8 cellular contexts compared by ENCODE assay signal in the genomic region with DNA sequence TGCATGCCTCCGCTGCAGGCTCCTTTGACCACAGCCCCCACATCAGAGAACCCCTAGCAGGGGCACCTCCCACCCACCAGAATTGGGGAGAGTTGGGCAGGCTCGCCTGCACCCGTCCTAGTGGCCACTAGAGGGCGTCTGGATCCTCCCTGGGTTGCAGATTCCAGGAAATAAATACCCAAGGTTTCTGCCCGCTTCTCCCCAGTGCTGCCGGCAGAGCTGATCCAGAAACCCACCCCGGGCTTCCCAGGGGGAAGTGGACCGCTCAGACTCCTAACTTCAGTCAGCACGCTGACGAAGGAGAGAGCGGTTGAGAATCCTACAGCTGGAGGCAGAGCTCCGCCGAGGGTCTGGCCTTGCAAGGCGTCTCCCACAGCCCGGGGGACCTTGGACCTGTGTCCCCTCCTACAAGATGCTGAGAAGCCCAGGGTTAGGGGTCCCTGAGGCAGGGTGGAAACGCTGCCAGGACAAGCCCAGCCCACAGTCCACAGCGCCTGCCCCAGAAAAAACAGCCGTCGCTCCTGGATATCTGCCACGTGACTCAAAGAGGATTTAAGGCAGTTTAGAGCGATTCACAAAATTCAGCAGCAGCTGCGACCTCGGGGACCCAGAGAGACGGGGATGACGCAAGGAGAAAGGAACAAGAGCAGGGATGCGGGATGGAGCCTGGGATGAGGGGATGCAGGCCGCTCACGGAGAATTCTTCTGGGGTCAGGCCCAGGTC. TPM values are rescaled to one million over a fixed set of nuclear protein-coding genes. Genes with fewer than 3 reads are reported as not detected.
DNase-seq lines count a peak whose midpoint lies in the region; ATAC-seq and TF ChIP-seq lines count a peak whose summit lies in the region.

No MANE protein-coding gene starts in this region.

- peak overlapping the region; percentile 57; the same call in 1 of the 2 replicates for H3K4me2 ChIP-seq in PC-3 (ENCODE audit: low read length)
- peak overlapping the region; percentile 84 for H3K4me2 ChIP-seq in neural progenitor cell

- H3K27me3 ChIP-seq in PC-3 (ENCODE audit: low read length) (peaks cover 42% of the 10 kb centered on the region), neural progenitor cell (peaks cover 86% of the 10 kb centered on the region), stomach (peaks cover 10 to 81% (median 15%) of the 10 kb centered on the region in 3 donors)

- H3K4me1 ChIP-seq in PC-3 (ENCODE audit: insufficient read depth, low read length): no peaks in the 10 kb centered on the region
- peaks cover 4% of the 10 kb centered on the region for H3K4me1 ChIP-seq in neural progenitor cell
- peaks cover 5 to 16% (median 8%) of the 10 kb centered on the region in 4 donors for H3K4me1 ChIP-seq in stomach

- H3K36me3 ChIP-seq in PC-3 (ENCODE audit: low read depth, low read length): no peaks in the 10 kb centered on the region
- no peaks in the 10 kb centered on the region for H3K36me3 ChIP-seq in neural progenitor cell
- no peaks in the 10 kb centered on the region for H3K36me3 ChIP-seq in stomach

- H3K36me3 Mint-ChIP-seq in neural progenitor cell: no peaks in the 10 kb centered on the region

- H3K79me2 ChIP-seq in PC-3 (ENCODE audit: low read length): no peaks in the 10 kb centered on the region
- H3K79me2 ChIP-seq in neural progenitor cell (ENCODE audit: low read depth): no peaks in the 10 kb centered on the region

- TF ChIP-seq POLR2A in stomach (IDR thresholded peaks at IDR 0.05): no peak

- peak overlapping the region; percentile 76 for H3K4me3 Mint-ChIP-seq in neural progenitor cell

- no peak overlapping the region for H3K4me3 ChIP-seq in PC-3 (ENCODE audit: low read length)
- peak overlapping the region; percentile 52 for H3K4me3 ChIP-seq in neural progenitor cell
- H3K4me3 ChIP-seq in stomach: peak overlapping the region; percentile 28 to 48 (median 35)

- H3K9me3 ChIP-seq in PC-3 (ENCODE audit: low read length) (no peaks in the 10 kb centered on the region), neural progenitor cell (ENCODE audit: low read depth) (no peaks in the 10 kb centered on the region), stomach (no peaks in the 10 kb centered on the region)

- TF ChIP-seq EP300 in stomach (IDR thresholded peaks at IDR 0.05): no peak

- no peak overlapping the region for H2AFZ ChIP-seq in PC-3 (ENCODE audit: low read length)
- H2AFZ ChIP-seq in neural progenitor cell (replicated peaks): peak overlapping the region; percentile 100

- POLR2A ChIA-PET in PC-3 (lab: Charles Lee; ENCODE audit: unreplicated experiment): no interaction called here

- H3K9me2 ChIP-seq in PC-3 (replicated peaks; ENCODE audit: low read length): no peaks in the 10 kb centered on the region

- WGBS in stomach, 5 donors: 6 to 9% (median 7%) methylated on average over 28 of the region's 28 CpGs

- CTCF ChIA-PET in PC-3 (lab: Charles Lee): interaction anchor here (0.6 to 0.7 kb wide), 2 partner anchors 211 to 553 kb away, joined by 3 read pairs; no protein-coding TSS in a partner anchor

- H3K27ac Mint-ChIP-seq in neural progenitor cell: no peak overlapping the region

- peaks cover 8% of the 10 kb centered on the region for H3K4me1 Mint-ChIP-seq in neural progenitor cell

- no peak overlapping the region for H3K27ac ChIP-seq in PC-3 (ENCODE audit: low read length)
- no peak overlapping the region for H3K27ac ChIP-seq in neural progenitor cell
- H3K27ac ChIP-seq in stomach: peak overlapping the region; percentile 53 to 80 (median 67)

- peak; percentile 95 for TF ChIP-seq CTCF in PC-3 (conservative IDR thresholded peaks at IDR 0.05; ENCODE audit: low read depth, low read length)
- peak; percentile 98 for TF ChIP-seq CTCF in neural progenitor cell (IDR thresholded peaks at IDR 0.05)
- TF ChIP-seq CTCF in stomach (IDR thresholded peaks at IDR 0.05): peak in 5 of 7 experiments; percentile 43 to 95 (median 92)

- H3K9me3 Mint-ChIP-seq in neural progenitor cell: peaks cover 3% of the 10 kb centered on the region

- H3K27me3 Mint-ChIP-seq in neural progenitor cell (ENCODE audit: insufficient read depth, low read depth): peaks cover 37% of the 10 kb centered on the region

- intact Hi-C loops in PC-3 (cut with micrococcal nuclease) (no loop called here), stomach (cut with DNase I; ENCODE audit: low total_unique reads) (loop anchor here (10.0 kb wide), 1 partner anchor 183 kb away; no protein-coding TSS in a partner anchor)

- DNase-seq in NCI-H2081 (lab: John Stamatoyannopoulos, UW) (peak; percentile 4 to 12), NCI-H2081 treated with DMSO at 0.1 percent for 48 hours (lab: John Stamatoyannopoulos, UW) (no peak), PC-3 (peak; percentile 50), foreskin melanocyte (peak; percentile 42), neural progenitor cell (ENCODE audit: low spot score) (peak; percentile 82), stomach (peak; percentile 55)
- peak; percentile 85 for DNase-seq in activated effector memory CD4-positive, alpha-beta T cell treated with anti-CD3 and anti-CD28 coated beads, Interleukin-2, amount 50 U/mL, for 16 hours

- ATAC-seq in HG03159 (IDR thresholded peaks at IDR 0.05; ENCODE audit: unreplicated experiment): peak; percentile 69
- peak; percentile 78 for ATAC-seq in PC-3

- no peaks in the 10 kb centered on the region for H3F3A ChIP-seq in PC-3 (ENCODE audit: low read length, unreplicated experiment)
- H3F3A ChIP-seq in neural progenitor cell (ENCODE audit: low read depth): no peaks in the 10 kb centered on the region

- H3K9ac ChIP-seq in PC-3 (ENCODE audit: low read length): no peak overlapping the region
- H3K9ac ChIP-seq in neural progenitor cell: no peak overlapping the region

- no TSS peak for BruUV-seq in PC-3 (replicated peaks; lab: Mats Ljungman, UMichigan)

- no peaks in the 10 kb centered on the region for H4K20me1 ChIP-seq in PC-3 (ENCODE audit: low read length)
- peaks cover 8% of the 10 kb centered on the region for H4K20me1 ChIP-seq in neural progenitor cell (ENCODE audit: low read depth)

RNA-seq across cellular contexts. Expression of gene PHACTR3, which starts 32.6 kb away (rescaled TPM):
- total RNA-seq in PC-3 (2014; rRNA removed) (26.4 and 30.6 TPM in 2 replicates), neural progenitor cell (ENCODE audit: low replicate concordance) (0.22 and 1.4 TPM in 2 replicates), stomach (1 to 10 TPM in 1 of 5 donors, under 1 TPM in 1, not detected in 3; 0.58 to 3.7 TPM)
- polyA plus RNA-seq in stomach: 1 to 10 TPM in 2 of 3 donors, under 1 TPM in 1; 0.55 to 3.7 (median 3.2) TPM

Comparison
In these comparisons a context has a peak if more than half of its experiments do, and no peak if none do; other contexts are left out.
1. H3K27ac ChIP-seq: peak in stomach (5 of 5); none in PC-3 (single experiment) and neural progenitor cell (single experiment).
2. Peak in every context shown above with its lines, with median percentiles within 50 percentile points of each other: CTCF ChIP-seq.